In the genomic region with DNA sequence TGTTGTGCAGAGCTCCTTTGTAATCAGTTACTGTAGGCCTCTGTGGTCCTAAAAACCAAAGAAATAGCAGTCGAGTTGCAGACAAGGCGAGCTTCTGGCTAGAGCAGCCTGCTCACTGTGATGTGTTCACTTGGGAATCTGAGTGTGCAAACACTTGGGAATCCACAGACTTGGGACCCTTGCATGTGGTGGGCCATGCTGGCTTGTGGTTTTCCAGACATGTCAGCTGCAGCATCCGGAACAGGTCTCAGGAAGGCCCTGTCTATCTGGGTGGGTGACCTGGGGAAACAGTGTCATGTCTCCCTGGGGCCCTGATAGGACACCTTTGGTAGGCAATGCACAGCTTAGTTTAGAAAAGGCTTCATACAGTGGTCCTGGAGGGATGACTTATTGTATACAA, we compare ENCODE assay signal across 29 cellular contexts.
"Had no signal": no experiment of that assay in that cellular context is flagged by ENCODE, and none has a peak within 500 bp of the region (broad histone marks: within the 10 kb centered on the region; RNA-seq: fewer than 3 reads in every experiment).

No MANE protein-coding gene starts in this region.

- H3K4me1 Mint-ChIP-seq: immature natural killer cell; nephron; stimulated activated memory B cell treated with anti-CD40 and anti-IgM and Interleukin-4, amounts not matched to agents 10 μg/mL and 1 μg/mL and 100 μg/mL, for 72 hours; stimulated activated naive CD8-positive, alpha-beta T cell treated with anti-CD3 and anti-CD28 coated beads, Interleukin-15, amount 100 ng/mL, for 72 hours had no signal

- H3K9me3 Mint-ChIP-seq: activated naive CD4-positive, alpha-beta T cell treated with anti-CD3 and anti-CD28 coated beads, Interleukin-2, amount 50 U/mL, for 72 hours; activated T-cell treated with anti-CD3 and anti-CD28 coated beads, Interleukin-2, amount 50 U/mL, for 72 hours; effector memory CD8-positive, alpha-beta T cell; immature natural killer cell; nephron; T-helper 2 cell treated with Interferon-gamma antibody and Interleukin-4, amounts not matched to agents 5 μg/mL and 100 μg/mL, for 36 hours had no signal

- H3K27ac ChIP-seq: brain microvascular endothelial cell, left lung, lower lobe of right lung, right lobe of liver, thyroid gland, VCaP had no signal

- DNase-seq: activated CD4-positive, alpha-beta T cell treated with anti-CD3 and anti-CD28 coated beads for 4 hours; activated CD4-positive, alpha-beta T cell treated with anti-CD3 and anti-CD28 coated beads, Interleukin-2, amount 50 U/mL, for 4 hours; activated naive CD4-positive, alpha-beta T cell; activated T-cell treated with anti-CD3 and anti-CD28 coated beads for 4 hours; activated T-cell treated with anti-CD3 and anti-CD28 coated beads, Interleukin-2, amount 50 U/mL, for 72 hours; brain microvascular endothelial cell; cortex of kidney; effector memory CD8-positive, alpha-beta T cell; foreskin fibroblast; head of caudate nucleus; hippocampal formation; immature natural killer cell; kidney glomerular epithelial cell; left lung; lower lobe of right lung; mesendoderm; right lobe of liver; small intestine; stimulated activated CD4-positive, alpha-beta T cell treated with anti-CD3 and anti-CD28 coated beads, Interleukin-1b, Interleukin-23, amount 100 ng/mL, for 48 hours; stimulated activated CD4-positive, alpha-beta T cell treated with anti-CD3 and anti-CD28 coated beads, Interleukin-4, amount 100 ng/mL, for 4 hours; stimulated activated CD8-positive, alpha-beta memory T cell treated with anti-CD3 and anti-CD28 coated beads, Interleukin-4, amount 100 ng/mL, for 48 hours; stimulated activated naive CD8-positive, alpha-beta T cell treated with anti-CD3 and anti-CD28 coated beads, Interleukin-15, amount 100 ng/mL, for 72 hours; T-helper 1 cell; thyroid gland had no signal

- H3K9me3 ChIP-seq: left lung, lower lobe of right lung, right lobe of liver, thyroid gland had no signal

- H3K27me3 Mint-ChIP-seq: stimulated activated memory B cell treated with anti-CD40 and anti-IgM and Interleukin-4, amounts not matched to agents 10 μg/mL and 1 μg/mL and 100 μg/mL, for 72 hours had no signal

- H3K4me3 Mint-ChIP-seq: activated T-cell treated with anti-CD3 and anti-CD28 coated beads, Interleukin-2, amount 50 U/mL, for 72 hours; effector memory CD8-positive, alpha-beta T cell; immature natural killer cell; nephron; stimulated activated memory B cell treated with anti-CD40 and anti-IgM and Interleukin-4, amounts not matched to agents 10 μg/mL and 1 μg/mL and 100 μg/mL, for 72 hours; stimulated activated naive CD8-positive, alpha-beta T cell treated with anti-CD3 and anti-CD28 coated beads, Interleukin-15, amount 100 ng/mL, for 72 hours; T-helper 2 cell treated with Interferon-gamma antibody and Interleukin-4, amounts not matched to agents 5 μg/mL and 100 μg/mL, for 36 hours had no signal

- H3K36me3 ChIP-seq: brain microvascular endothelial cell, left lung, lower lobe of right lung, right lobe of liver, thyroid gland had no signal

- H3K27me3 ChIP-seq: brain microvascular endothelial cell, left lung, right lobe of liver, thyroid gland had no signal

- ATAC-seq: activated naive CD4-positive, alpha-beta T cell treated with anti-CD3 and anti-CD28 coated beads, Interleukin-2, amount 50 U/mL, for 72 hours; activated T-cell treated with anti-CD3 and anti-CD28 coated beads, Interleukin-2, amount 50 U/mL, for 72 hours; effector memory CD8-positive, alpha-beta T cell; left lung; lower lobe of right lung; right lobe of liver; stimulated activated memory B cell treated with anti-CD40 and anti-IgM and Interleukin-4, amounts not matched to agents 10 μg/mL and 1 μg/mL and 100 μg/mL, for 72 hours; stimulated activated naive CD8-positive, alpha-beta T cell treated with anti-CD3 and anti-CD28 coated beads, Interleukin-15, amount 100 ng/mL, for 72 hours had no signal

- H3K36me3 Mint-ChIP-seq: activated naive CD4-positive, alpha-beta T cell treated with anti-CD3 and anti-CD28 coated beads, Interleukin-2, amount 50 U/mL, for 72 hours; immature natural killer cell; stimulated activated memory B cell treated with anti-CD40 and anti-IgM and Interleukin-4, amounts not matched to agents 10 μg/mL and 1 μg/mL and 100 μg/mL, for 72 hours had no signal

- H3K4me3 ChIP-seq: left lung, lower lobe of right lung, right lobe of liver, thyroid gland had no signal

- H3K27ac Mint-ChIP-seq: activated naive CD4-positive, alpha-beta T cell treated with anti-CD3 and anti-CD28 coated beads, Interleukin-2, amount 50 U/mL, for 72 hours; activated T-cell treated with anti-CD3 and anti-CD28 coated beads, Interleukin-2, amount 50 U/mL, for 72 hours; effector memory CD8-positive, alpha-beta T cell; immature natural killer cell; nephron; stimulated activated memory B cell treated with anti-CD40 and anti-IgM and Interleukin-4, amounts not matched to agents 10 μg/mL and 1 μg/mL and 100 μg/mL, for 72 hours; T-helper 2 cell treated with Interferon-gamma antibody and Interleukin-4, amounts not matched to agents 5 μg/mL and 100 μg/mL, for 36 hours had no signal
